Comparison of ENCODE assay signal across 13 cellular contexts in genomic region chr1:157194739-157195520, GRCh38.
"Had no signal": no experiment of that assay in that cellular context is flagged by ENCODE, and none has a peak within 500 bp of the region (broad histone marks: within the 10 kb centered on the region; RNA-seq: fewer than 3 reads in every experiment).

No MANE protein-coding gene starts in this region.

- H3K9me3 Mint-ChIP-seq: activated naive CD4-positive, alpha-beta T cell treated with anti-CD3 and anti-CD28 coated beads, Interleukin-2, amount 50 U/mL, for 24 hours; activated T-cell treated with anti-CD3 and anti-CD28 coated beads, Interleukin-2, amount 50 U/mL, for 24 hours; memory B cell; natural killer cell treated with Interleukin-12 subunit alpha and Interleukin-12 subunit beta and Interleukin-15 and Interleukin-18, amount 100 ng/mL, for 72 hours had no signal

- H3K27me3 ChIP-seq: cardiac muscle cell, foreskin keratinocyte had no signal

- ATAC-seq: activated CD8-positive, alpha-beta memory T cell treated with anti-CD3 and anti-CD28 coated beads, Interleukin-2, amount 10 ng/mL, durations not matched to agents 7 days and 5 days; foreskin keratinocyte; natural killer cell treated with Interleukin-12 subunit alpha and Interleukin-12 subunit beta and Interleukin-15 and Interleukin-18, amount 100 ng/mL, for 72 hours; right lobe of liver had no signal

- H3K4me3 Mint-ChIP-seq: activated CD8-positive, alpha-beta memory T cell treated with anti-CD3 and anti-CD28 coated beads, Interleukin-2, amount 10 ng/mL, durations not matched to agents 7 days and 5 days; activated naive CD4-positive, alpha-beta T cell treated with anti-CD3 and anti-CD28 coated beads, Interleukin-2, amount 50 U/mL, for 24 hours; activated T-cell treated with anti-CD3 and anti-CD28 coated beads, Interleukin-2, amount 50 U/mL, for 24 hours; memory B cell; natural killer cell treated with Interleukin-12 subunit alpha and Interleukin-12 subunit beta and Interleukin-15 and Interleukin-18, amount 100 ng/mL, for 72 hours had no signal

- H3K27ac ChIP-seq: adrenal gland, cardiac muscle cell, foreskin keratinocyte, right lobe of liver, thoracic aorta had no signal

- H3K4me1 ChIP-seq: adrenal gland, foreskin keratinocyte, right lobe of liver had no signal

- H3K36me3 Mint-ChIP-seq: activated CD8-positive, alpha-beta memory T cell treated with anti-CD3 and anti-CD28 coated beads, Interleukin-2, amount 10 ng/mL, durations not matched to agents 7 days and 5 days; activated naive CD4-positive, alpha-beta T cell treated with anti-CD3 and anti-CD28 coated beads, Interleukin-2, amount 50 U/mL, for 24 hours; memory B cell; natural killer cell treated with Interleukin-12 subunit alpha and Interleukin-12 subunit beta and Interleukin-15 and Interleukin-18, amount 100 ng/mL, for 72 hours had no signal

- H3K9me3 ChIP-seq: adrenal gland, right lobe of liver, thoracic aorta had no signal

- H3K36me3 ChIP-seq: adrenal gland, cardiac muscle cell, right lobe of liver, thoracic aorta had no signal

- H3K27ac Mint-ChIP-seq: activated CD8-positive, alpha-beta memory T cell treated with anti-CD3 and anti-CD28 coated beads, Interleukin-2, amount 10 ng/mL, durations not matched to agents 7 days and 5 days; activated naive CD4-positive, alpha-beta T cell treated with anti-CD3 and anti-CD28 coated beads, Interleukin-2, amount 50 U/mL, for 24 hours; activated T-cell treated with anti-CD3 and anti-CD28 coated beads, Interleukin-2, amount 50 U/mL, for 24 hours; memory B cell; natural killer cell treated with Interleukin-12 subunit alpha and Interleukin-12 subunit beta and Interleukin-15 and Interleukin-18, amount 100 ng/mL, for 72 hours had no signal

- DNase-seq: activated CD4-positive, alpha-beta T cell treated with anti-CD3 and anti-CD28 coated beads, Interleukin-2, amount 50 U/mL, for 48 hours; activated CD8-positive, alpha-beta memory T cell treated with anti-CD3 and anti-CD28 coated beads, Interleukin-2, amount 10 ng/mL, durations not matched to agents 7 days and 5 days; activated effector memory CD4-positive, alpha-beta T cell treated with Interleukin-2 at 50 U/mL for 16 hours; activated T-cell treated with anti-CD3 and anti-CD28 coated beads, Interleukin-2, amount 50 U/mL, for 24 hours; foreskin keratinocyte; nucleus accumbens had no signal

- H3K4me3 ChIP-seq: adrenal gland, cardiac muscle cell, right lobe of liver, thoracic aorta had no signal
